Comparison of ENCODE assay signal across 6 cellular contexts in genomic region chr19:32029235-32029634, GRCh38.
"Had no signal": no experiment of that assay in that cellular context is flagged by ENCODE, and none has a peak within 500 bp of the region (broad histone marks: within the 10 kb centered on the region; RNA-seq: fewer than 3 reads in every experiment).

No MANE protein-coding gene starts in this region.

- H3K27ac ChIP-seq: HL-60 had no signal

- H2AFZ ChIP-seq: GM23338 had no signal

- H3K4me3 Mint-ChIP-seq: GM23338, H9 had no signal

- H3K9me3 Mint-ChIP-seq: H9 had no signal

- H3K4me3 ChIP-seq: GM23338, K562 had no signal

- H3K4me2 ChIP-seq: GM23338 had no signal

- ATAC-seq: GM23338, HepG2, K562 had no signal

- H3K4me1 Mint-ChIP-seq: GM23338 had no signal

- DNase-seq: H9, HCEC 1CT had no signal

- H3K27ac Mint-ChIP-seq: GM23338, H9 had no signal
